In the genomic region with DNA sequence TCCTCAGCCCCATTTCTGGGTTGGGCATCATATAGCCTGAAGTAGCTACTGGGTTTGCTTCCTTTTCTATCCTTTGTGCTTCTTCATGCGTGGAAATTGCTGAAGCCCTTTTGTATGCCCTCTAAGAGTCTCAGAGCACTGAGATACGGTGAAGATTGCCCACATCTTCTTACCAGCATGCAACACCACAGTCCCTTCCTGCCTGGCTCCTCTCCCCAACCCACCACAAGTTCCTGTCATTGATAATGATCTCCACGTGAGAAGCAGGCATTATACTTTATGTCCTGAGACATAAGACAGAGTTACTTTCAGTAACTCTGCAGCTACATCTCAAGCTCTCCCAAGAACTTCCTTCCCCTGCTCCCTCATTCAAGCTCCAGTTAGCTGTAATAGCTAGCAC, we compare ENCODE assay signal across 23 cellular contexts. TPM values are rescaled to one million over a fixed set of nuclear protein-coding genes. Genes with fewer than 3 reads are reported as not detected.
DNase-seq lines count a peak whose midpoint lies in the region; ATAC-seq and TF ChIP-seq lines count a peak whose summit lies in the region.
"Had no signal": no experiment of that assay in that cellular context is flagged by ENCODE, and none has a peak within 500 bp of the region (broad histone marks: within the 10 kb centered on the region; RNA-seq: fewer than 3 reads in every experiment).

No MANE protein-coding gene starts in this region.

- H3K9me3 Mint-ChIP-seq in nephron progenitor cell: peaks cover 33% of the 10 kb centered on the region

- H3K36me3 Mint-ChIP-seq in nephron progenitor cell (ENCODE audit: low read depth): peaks cover 10% of the 10 kb centered on the region
- H3K36me3 Mint-ChIP-seq: activated naive CD8-positive, alpha-beta T cell treated with anti-CD3 and anti-CD28 coated beads, Interleukin-2, amount 10 ng/mL, durations not matched to agents 7 days and 5 days; IgD-negative memory B cell; type B pancreatic cell had no signal

- H3K27ac ChIP-seq in WERI-Rb-1: no peak overlapping the region
- H3K27ac ChIP-seq: dorsolateral prefrontal cortex, heart left ventricle, pancreas had no signal

- H3K27ac Mint-ChIP-seq in nephron progenitor cell: peak overlapping the region; percentile 23
- H3K27ac Mint-ChIP-seq: activated naive CD8-positive, alpha-beta T cell treated with anti-CD3 and anti-CD28 coated beads, Interleukin-2, amount 10 ng/mL, durations not matched to agents 7 days and 5 days; IgD-negative memory B cell; nephron; type B pancreatic cell had no signal

- DNase-seq in EH (ENCODE audit: low read depth) (peak; percentile 60), UCSD-AML1 (lab: John Stamatoyannopoulos, UW; ENCODE audit: unreplicated experiment) (peak; percentile 43), nephron progenitor cell (no peak), WERI-Rb-1 (no peak)
- DNase-seq in Jurkat, Clone E6-1 (ENCODE audit: low read depth, low spot score): peak; percentile 43
- DNase-seq in activated effector memory CD4-positive, alpha-beta T cell treated with Interleukin-2 at 50 U/mL for 16 hours: no peak
- DNase-seq: activated CD4-positive, alpha-beta T cell treated with anti-CD3 and anti-CD28 coated beads for 4 hours; activated effector memory CD4-positive, alpha-beta T cell treated with anti-CD3 and anti-CD28 coated beads, Interleukin-2, amount 50 U/mL, for 16 hours; activated naive CD8-positive, alpha-beta T cell treated with anti-CD3 and anti-CD28 coated beads, Interleukin-2, amount 10 ng/mL, durations not matched to agents 7 days and 5 days; cerebellar nuclear complex; dorsolateral prefrontal cortex; heart left ventricle; kidney glomerular epithelial cell; NCI-H1417 treated with DMSO at 0.1 percent for 48 hours; NCI-H748 treated with DMSO at 0.1 percent for 48 hours; pancreas; RPMI8226; stimulated activated CD4-positive, alpha-beta T cell treated with anti-CD3 and anti-CD28 coated beads, Interleukin-2, amount 100 ng/mL, for 24 hours; substantia nigra had no signal

- H3K27me3 Mint-ChIP-seq in nephron progenitor cell (ENCODE audit: low read depth, poor library complexity): no peaks in the 10 kb centered on the region
- H3K27me3 Mint-ChIP-seq: IgD-negative memory B cell, type B pancreatic cell had no signal

- no peaks in the 10 kb centered on the region for H3K36me3 ChIP-seq in WERI-Rb-1
- H3K36me3 ChIP-seq: heart left ventricle, pancreas had no signal

- ATAC-seq in GM21529 (IDR thresholded peaks at IDR 0.05; ENCODE audit: unreplicated experiment): no peak
- ATAC-seq: heart left ventricle, pancreas had no signal

- peaks cover 20% of the 10 kb centered on the region for H3K4me1 Mint-ChIP-seq in nephron progenitor cell
- H3K4me1 Mint-ChIP-seq: nephron had no signal

- TF ChIP-seq CTCF in nephron progenitor cell (IDR thresholded peaks at IDR 0.05) (no peak), WERI-Rb-1 (IDR thresholded peaks at IDR 0.05; ENCODE audit: low read depth, low read length) (no peak)

- H3K9me3 ChIP-seq in WERI-Rb-1 (ENCODE audit: severe bottlenecking): peaks cover under 1% of the 10 kb centered on the region
- H3K9me3 ChIP-seq: pancreas had no signal

- no peak overlapping the region for H3K4me3 Mint-ChIP-seq in nephron progenitor cell
- H3K4me3 Mint-ChIP-seq: activated naive CD8-positive, alpha-beta T cell treated with anti-CD3 and anti-CD28 coated beads, Interleukin-2, amount 10 ng/mL, durations not matched to agents 7 days and 5 days; IgD-negative memory B cell; nephron; type B pancreatic cell had no signal

- no peak overlapping the region for H3K4me3 ChIP-seq in Jurkat, Clone E6-1 (ENCODE audit: low read length)
- H3K4me3 ChIP-seq in WERI-Rb-1 (ENCODE audit: low read depth, low read length): no peak overlapping the region
- H3K4me3 ChIP-seq: dorsolateral prefrontal cortex, heart left ventricle, pancreas had no signal

- no peaks in the 10 kb centered on the region for H3K27me3 ChIP-seq in WERI-Rb-1 (ENCODE audit: insufficient read depth, low read depth, severe bottlenecking)
- H3K27me3 ChIP-seq: dorsolateral prefrontal cortex, heart left ventricle, pancreas had no signal

RNA-seq across cellular contexts. Expression of gene PLCB4, which starts 15.8 kb away (rescaled TPM):
- not detected for polyA plus RNA-seq in Jurkat, Clone E6-1 (2012; ENCODE audit: insufficient read depth, insufficient read length)
- polyA plus RNA-seq: IgD-negative memory B cell had no signal

Comparison
In these comparisons a context has a peak if more than half of its experiments do, and no peak if none do; other contexts are left out.
1. DNase-seq: peak in EH (single experiment), Jurkat, Clone E6-1 (single experiment) and UCSD-AML1 (single experiment); none in nephron progenitor cell (single experiment), WERI-Rb-1 (single experiment) and activated effector memory CD4-positive, alpha-beta T cell treated with Interleukin-2 at 50 U/mL for 16 hours (single experiment).